Comparison of ENCODE assay signal across 8 cellular contexts in the genomic region with DNA sequence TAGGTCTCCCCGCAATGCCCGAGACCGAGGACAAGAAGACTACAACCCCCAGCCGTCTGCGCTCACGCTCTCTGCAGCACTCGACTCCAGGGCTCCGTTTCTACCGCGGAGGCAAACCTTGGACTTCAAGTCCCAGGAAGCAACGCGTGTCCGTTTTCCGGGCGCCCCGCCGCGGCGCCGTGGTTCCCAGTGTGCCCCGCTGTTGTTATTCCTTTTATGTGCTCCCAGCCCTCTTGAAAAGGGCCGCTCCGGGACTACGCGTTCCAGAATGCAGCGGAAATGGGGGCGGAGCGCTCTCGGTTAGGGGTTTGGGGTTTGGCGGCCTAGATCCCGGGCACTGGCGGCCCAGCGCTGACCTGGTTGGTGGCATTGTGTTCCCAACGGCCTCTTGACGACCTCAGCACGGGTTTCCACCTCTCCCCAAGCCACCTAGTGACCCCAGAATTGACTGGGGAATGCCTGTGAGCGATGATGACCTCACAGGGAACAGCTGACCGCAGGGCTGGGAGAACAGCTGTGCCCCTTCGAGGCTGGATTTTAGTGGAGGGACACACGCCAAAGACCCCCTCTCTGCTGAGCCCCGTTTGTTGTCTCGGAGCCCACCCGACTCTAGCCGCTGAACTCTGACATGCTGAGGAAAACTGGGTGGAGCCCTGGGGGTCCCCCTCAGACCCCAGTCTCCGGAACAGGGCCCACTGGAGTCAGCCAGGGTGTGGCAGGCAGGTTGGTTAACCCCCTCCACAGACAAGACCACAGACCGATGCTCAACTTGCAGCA. TPM values are rescaled to one million over a fixed set of nuclear protein-coding genes. Genes with fewer than 3 reads are reported as not detected.
DNase-seq lines count a peak whose midpoint lies in the region; ATAC-seq and TF ChIP-seq lines count a peak whose summit lies in the region.

No MANE protein-coding gene starts in this region.

- H3K27ac Mint-ChIP-seq in Calu3 (ENCODE audit: unreplicated experiment) (peak overlapping the region; percentile 67), endodermal cell (peak overlapping the region; percentile 95)

- WGBS in endodermal cell (ENCODE audit: insufficient coverage in 1 of 2, insufficient read length in 1 of 2), 2 experiments, result 7 to 9% methylated on average over 37 to 46 of the region's 46 CpGs

- peak; percentile 96 for DNase-seq in Calu3
- DNase-seq in NT2/D1 (ENCODE audit: low read depth, low spot score), result peak; percentile 99
- DNase-seq in activated CD8-positive, alpha-beta memory T cell treated with anti-CD3 and anti-CD28 coated beads, Interleukin-2, amount 50 U/mL, for 24 hours (ENCODE audit: extremely low read depth), result peak; percentile 94
- DNase-seq in endodermal cell, result peak; percentile 100
- DNase-seq in mesenteric fat pad (ENCODE audit: low spot score), result peak; percentile 98
- DNase-seq in stimulated activated CD8-positive, alpha-beta memory T cell treated with anti-CD3 and anti-CD28 coated beads, Interleukin-15, amount 100 ng/mL, for 1 hour (ENCODE audit: low read depth), result peak; percentile 93

- H3K36me3 ChIP-seq in HUES48 (ENCODE audit: control insufficient read depth, insufficient read depth, low read length) (no peaks in the 10 kb centered on the region), NT2/D1 (ENCODE audit: insufficient read depth, insufficient read length, low read length) (peaks cover 5% of the 10 kb centered on the region), endodermal cell (ENCODE audit: control insufficient read depth, insufficient read depth, low read length) (no peaks in the 10 kb centered on the region)

- ATAC-seq in GM21423 (IDR thresholded peaks at IDR 0.05; ENCODE audit: unreplicated experiment), result peak; percentile 89

- H3K27me3 Mint-ChIP-seq in Calu3 (ENCODE audit: unreplicated experiment), result no peaks in the 10 kb centered on the region
- H3K27me3 Mint-ChIP-seq in endodermal cell (ENCODE audit: insufficient read depth), result peaks cover 16% of the 10 kb centered on the region

- H3K9me3 Mint-ChIP-seq in Calu3 (ENCODE audit: low read depth, unreplicated experiment) (no peaks in the 10 kb centered on the region), endodermal cell (no peaks in the 10 kb centered on the region)

- H3K4me3 Mint-ChIP-seq in Calu3 (ENCODE audit: low read depth, unreplicated experiment) (peak overlapping the region; percentile 94), endodermal cell (peak overlapping the region; percentile 84)

- H3K27me3 ChIP-seq in HUES48 (ENCODE audit: control insufficient read depth, insufficient read depth, low read length) (peaks cover 4% of the 10 kb centered on the region; the same call in 1 of the 2 replicates), NT2/D1 (ENCODE audit: insufficient read depth, insufficient read length) (peaks cover 8% of the 10 kb centered on the region), endodermal cell (ENCODE audit: control insufficient read depth, insufficient read depth, low read length, poor library complexity, severe bottlenecking) (peaks cover 12% of the 10 kb centered on the region)

- H3K27ac ChIP-seq in HUES48 (ENCODE audit: low read depth, low read length), result peak overlapping the region; percentile 91
- peak overlapping the region; percentile 90 for H3K27ac ChIP-seq in endodermal cell (ENCODE audit: low read depth, low read length)

- BruUV-seq in Calu3 (replicated peaks; lab: Mats Ljungman, UMichigan), result TSS peak; percentile 55

- TF ChIP-seq CTCF in Calu3 (IDR thresholded peaks at IDR 0.05; ENCODE audit: unreplicated experiment), result no peak
- TF ChIP-seq CTCF in endodermal cell (conservative IDR thresholded peaks at IDR 0.05), result no peak

- peaks cover 41% of the 10 kb centered on the region for H3K4me1 ChIP-seq in HUES48 (ENCODE audit: control insufficient read depth, insufficient read depth, low read length)
- peaks cover 12% of the 10 kb centered on the region for H3K4me1 ChIP-seq in NT2/D1 (ENCODE audit: insufficient read depth, insufficient read length)
- peaks cover 15% of the 10 kb centered on the region for H3K4me1 ChIP-seq in endodermal cell (ENCODE audit: control insufficient read depth, insufficient read depth, low read length)

- H3K36me3 Mint-ChIP-seq in Calu3 (ENCODE audit: insufficient read depth, unreplicated experiment), result peaks cover 70% of the 10 kb centered on the region
- H3K36me3 Mint-ChIP-seq in endodermal cell (ENCODE audit: low read depth), result peaks cover 7% of the 10 kb centered on the region

- H3K4me1 Mint-ChIP-seq in Calu3 (ENCODE audit: low read depth, unreplicated experiment) (peaks cover 33% of the 10 kb centered on the region), endodermal cell (peaks cover 36% of the 10 kb centered on the region)

- intact Hi-C loops in Calu3 (cut with micrococcal nuclease; ENCODE audit: unreplicated experiment), result loop anchor here (1.0 kb wide), 1 partner anchor 30 kb away; a partner anchor contains a TSS

- CTCF ChIA-PET in Calu3 (lab: Charles Lee), result interaction anchor here (2.0 kb wide), 1 partner anchor 30 kb away, joined by 13 read pairs; a partner anchor contains a TSS

- H3K4me3 ChIP-seq in HUES48 (ENCODE audit: low read depth, low read length) (peak overlapping the region; percentile 86), NT2/D1 (ENCODE audit: insufficient read length, low read depth) (peak overlapping the region; percentile 78), endodermal cell (ENCODE audit: low read length) (peak overlapping the region; percentile 94)

- no peaks in the 10 kb centered on the region for H3K9me3 ChIP-seq in HUES48 (ENCODE audit: control insufficient read depth, insufficient read depth, low read length)
- H3K9me3 ChIP-seq in NT2/D1 (ENCODE audit: insufficient read depth, low read length), result no peaks in the 10 kb centered on the region
- no peaks in the 10 kb centered on the region for H3K9me3 ChIP-seq in endodermal cell (ENCODE audit: control insufficient read depth, low read length)

- H3K9ac ChIP-seq in HUES48 (ENCODE audit: low read depth, low read length), result no peak overlapping the region; the same call in 1 of the 2 replicates
- H3K9ac ChIP-seq in NT2/D1 (ENCODE audit: insufficient read length, low read depth), result peak overlapping the region; percentile 88
- H3K9ac ChIP-seq in endodermal cell (ENCODE audit: extremely low read depth, low read length, poor library complexity, severe bottlenecking), result peak overlapping the region; percentile 54

RNA-seq across cellular contexts. Expression of a gene that starts 0.5 kb away (rescaled TPM):
- total RNA-seq in Calu3 (2022) (23.5 and 24.6 TPM in 2 replicates), endodermal cell (10 to 100 TPM; 22.2 to 25.2 TPM), mesenteric fat pad (7.3 TPM)
- polyA plus RNA-seq in endodermal cell (2013, experiment 1 of 2), result 22.0 TPM
- polyA plus RNA-seq in endodermal cell (2013, experiment 2 of 2), result 18.7 TPM

RNA-seq across cellular contexts. Expression of a gene that starts 1.2 kb away (rescaled TPM):
- total RNA-seq in Calu3 (2022), result 194 and 209 TPM in 2 replicates
- total RNA-seq in endodermal cell, result 100 to 1,000 TPM; 265 to 284 TPM
- 88.2 TPM for polyA plus RNA-seq in endodermal cell (2013, experiment 1 of 2)
- 83.1 TPM for polyA plus RNA-seq in endodermal cell (2013, experiment 2 of 2)
- total RNA-seq in mesenteric fat pad, result 130 TPM

RNA-seq across cellular contexts. Expression of a gene that starts 9.8 kb away (rescaled TPM):
- total RNA-seq in Calu3 (2022), result 11.7 and 13.6 TPM in 2 replicates
- total RNA-seq in endodermal cell, result 1 to 10 TPM; 2.5 to 3.0 TPM
- 5.1 TPM for polyA plus RNA-seq in endodermal cell (2013, experiment 1 of 2)
- polyA plus RNA-seq in endodermal cell (2013, experiment 2 of 2), result 4.0 TPM
- 0.87 TPM for total RNA-seq in mesenteric fat pad

RNA-seq across cellular contexts. Expression of a gene that starts 22.4 kb away (rescaled TPM):
- total RNA-seq in Calu3 (2022) (113 and 121 TPM in 2 replicates), endodermal cell (10 to 100 TPM; 64.0 to 71.0 TPM), mesenteric fat pad (59.3 TPM)
- polyA plus RNA-seq in endodermal cell (2013, experiment 1 of 2), result 62.8 TPM
- polyA plus RNA-seq in endodermal cell (2013, experiment 2 of 2), result 53.4 TPM

RNA-seq across cellular contexts. Expression of a gene that starts 25.1 kb away (rescaled TPM):
- total RNA-seq in Calu3 (2022) (49.9 and 51.2 TPM in 2 replicates), endodermal cell (10 to 100 TPM; 48.1 to 52.6 TPM), mesenteric fat pad (31.9 TPM)
- 42.7 TPM for polyA plus RNA-seq in endodermal cell (2013, experiment 1 of 2)
- polyA plus RNA-seq in endodermal cell (2013, experiment 2 of 2), result 41.2 TPM

Comparison
In these comparisons a context has a peak if more than half of its experiments do, and no peak if none do; other contexts are left out.
1. Peak in every context shown above with its lines: DNase-seq, ATAC-seq, H3K4me3 ChIP-seq and H3K27ac ChIP-seq.